ENCODE assay signal across 2 cellular contexts in genomic region chrX:67612231-67612630, GRCh38.
A peak's percentile ranks its signal among the peaks of the same experiment; 100 is the strongest.
TF ChIP-seq lines count a peak whose summit lies in the region.

No MANE protein-coding gene starts in this region.

TF ChIP-seq in liver, 16 proteins besides CTCF, POLR2A, EP300 and RAD21 (continued from another document):
- TF ChIP-seq REST (IDR thresholded peaks at IDR 0.05) (no peak), FOXA2 (IDR thresholded peaks at IDR 0.05) (peak; percentile 18), SP1 (IDR thresholded peaks at IDR 0.05) (no peak), HNF4G (IDR thresholded peaks at IDR 0.05) (no peak), YY1 (IDR thresholded peaks at IDR 0.05) (no peak), NR2F2 (IDR thresholded peaks at IDR 0.05) (no peak), RXRA (IDR thresholded peaks at IDR 0.05) (no peak)
TF ChIP-seq in liver: peak in this region for 1.

TF ChIP-seq in HepG2, 621 proteins besides CTCF, POLR2A, EP300 and RAD21 (continued from another document):
- no peak for TF ChIP-seq ZBTB39 (CRISPR knock-in tag; IDR thresholded peaks at IDR 0.05)
- no peak for TF ChIP-seq ZNF839 (CRISPR knock-in tag; IDR thresholded peaks at IDR 0.05; ENCODE audit: borderline replicate concordance)
- TF ChIP-seq ZNF766 (CRISPR knock-in tag; IDR thresholded peaks at IDR 0.05; ENCODE audit: borderline replicate concordance), result no peak
- TF ChIP-seq ZNF691 (CRISPR knock-in tag; IDR thresholded peaks at IDR 0.05; ENCODE audit: borderline replicate concordance, low read depth), result no peak
- no peak for TF ChIP-seq ZNF713 (CRISPR knock-in tag; IDR thresholded peaks at IDR 0.05)
- TF ChIP-seq ZNF30 (CRISPR knock-in tag; IDR thresholded peaks at IDR 0.05), result no peak
- no peak for TF ChIP-seq PRDM15 (CRISPR knock-in tag; IDR thresholded peaks at IDR 0.05)
- TF ChIP-seq ZNF652 (CRISPR knock-in tag; IDR thresholded peaks at IDR 0.05; ENCODE audit: borderline replicate concordance, low read depth), result no peak
- no peak for TF ChIP-seq CBX2 (IDR thresholded peaks at IDR 0.05; ENCODE audit: low read depth, low read length)
- TF ChIP-seq CBX2 (CRISPR knock-in tag; IDR thresholded peaks at IDR 0.05; ENCODE audit: low read depth), result no peak
- TF ChIP-seq ERF (CRISPR knock-in tag; IDR thresholded peaks at IDR 0.05), result no peak
- no peak for TF ChIP-seq KMT2B (CRISPR knock-in tag; IDR thresholded peaks at IDR 0.05)
- no peak for TF ChIP-seq ZNF570 (CRISPR knock-in tag; IDR thresholded peaks at IDR 0.05; ENCODE audit: borderline replicate concordance)
- no peak for TF ChIP-seq SMAD1 (CRISPR knock-in tag; IDR thresholded peaks at IDR 0.05; ENCODE audit: borderline replicate concordance, low read depth)
- TF ChIP-seq JUN (CRISPR knock-in tag; IDR thresholded peaks at IDR 0.05), result no peak
- no peak for TF ChIP-seq ZBTB3 (CRISPR knock-in tag; IDR thresholded peaks at IDR 0.05; ENCODE audit: borderline replicate concordance, low read depth)
- TF ChIP-seq ZFP36 (IDR thresholded peaks at IDR 0.05; ENCODE audit: borderline replicate concordance, low read depth, low read length, partially characterized antibody), result no peak
